Comparison of ENCODE assay signal across 9 cellular contexts in genomic region chr19:44913512-44914435, GRCh38. TPM values are rescaled to one million over a fixed set of nuclear protein-coding genes. Genes with fewer than 3 reads are reported as not detected.
DNase-seq lines count a peak whose midpoint lies in the region; ATAC-seq and TF ChIP-seq lines count a peak whose summit lies in the region.
"Not testable (repeated sequence)": the region's sequence is repeated elsewhere in the genome, so short reads cannot be mapped to it uniquely, and the experiment has no call there.
"Had no signal": no experiment of that assay in that cellular context is flagged by ENCODE, and none has a peak within 500 bp of the region (broad histone marks: within the 10 kb centered on the region; RNA-seq: fewer than 3 reads in every experiment).

No MANE protein-coding gene starts in this region.

- WGBS in H9 (ENCODE audit: extremely low coverage, insufficient read length, low lambda C conversion rate) = no CpG with 5 or more reads among the region's 23 CpGs

- not testable (repeated sequence) for H3K56ac ChIP-seq in H9 (ENCODE audit: insufficient read length, low read depth, low read length)

- not testable (repeated sequence) for DNase-seq in H9; fibroblast of mammary gland (ENCODE audit: low read depth); naive thymus-derived CD8-positive, alpha-beta T cell; thoracic aorta (ENCODE audit: low spot score)

- not testable (repeated sequence) for H3K36me3 ChIP-seq in SU-DHL-6 (ENCODE audit: low read length); thoracic aorta

- not testable (repeated sequence) for H3K4me3 ChIP-seq in SU-DHL-6 (ENCODE audit: insufficient read depth, low read length, poor library complexity, severe bottlenecking)
- H3K4me3 ChIP-seq in fibroblast of mammary gland (ENCODE audit: control insufficient read depth, low read depth, low read length) = peak overlapping the region; percentile 58
- H3K4me3 ChIP-seq in thoracic aorta = peak overlapping the region; percentile 72

- H3K4me3 Mint-ChIP-seq in H9 = peak overlapping the region; percentile 94 to 98
- H3K4me3 Mint-ChIP-seq in activated naive CD8-positive, alpha-beta T cell = peak overlapping the region; percentile 92
- H3K4me3 Mint-ChIP-seq in naive thymus-derived CD8-positive, alpha-beta T cell = peak overlapping the region; percentile 37 to 91 (median 87)

- not testable (repeated sequence) for H3K27ac ChIP-seq in H9 (ENCODE audit: insufficient read length, low read depth, low read length); SU-DHL-6 (ENCODE audit: low read depth, low read length); thoracic aorta

- H3K14ac ChIP-seq in H9 (ENCODE audit: insufficient read depth, low read length) = peak overlapping the region; percentile 41

- H2BK12ac ChIP-seq in H9 (ENCODE audit: insufficient read length, low read depth, low read length) = not testable (repeated sequence)

- H3K4me2 ChIP-seq in H9 (ENCODE audit: insufficient read depth, insufficient read length, low read length) (peak overlapping the region; percentile 75), SU-DHL-6 (ENCODE audit: low read depth, low read length, poor library complexity, severe bottlenecking) (peak overlapping the region; percentile 61)

- not testable (repeated sequence) for H3K36me3 Mint-ChIP-seq in H9 (ENCODE audit: insufficient read depth in 1 of 3, low read depth in 3 of 3); activated naive CD8-positive, alpha-beta T cell; naive thymus-derived CD8-positive, alpha-beta T cell

- H3F3A ChIP-seq in SU-DHL-6 (ENCODE audit: insufficient read depth) = not testable (repeated sequence)

- H2BK5ac ChIP-seq in H9 (ENCODE audit: insufficient read length, low read length) = not testable (repeated sequence)

- H3K27me3 ChIP-seq in H9 (ENCODE audit: insufficient read depth, low read length); SU-DHL-6 (ENCODE audit: low read length); thoracic aorta (replicated peaks; ENCODE audit: insufficient read depth): not testable (repeated sequence)

- H3K23me2 ChIP-seq in H9 (ENCODE audit: insufficient read length, low read depth, low read length, poor library complexity, severe bottlenecking) = not testable (repeated sequence)

- H3T11ph ChIP-seq in H9 (ENCODE audit: low read length) = not testable (repeated sequence)

- H4K5ac ChIP-seq in H9 (ENCODE audit: insufficient read length, low read depth, low read length) = not testable (repeated sequence)

- not testable (repeated sequence) for ATAC-seq in naive thymus-derived CD8-positive, alpha-beta T cell; thoracic aorta (ENCODE audit: insufficient number of reproducible peaks, low FRiP score, low read depth)

- H3K9ac ChIP-seq in H9 (ENCODE audit: extremely low read depth, insufficient read length, low read length) = peak overlapping the region; percentile 21
- not testable (repeated sequence) for H3K9ac ChIP-seq in SU-DHL-6 (ENCODE audit: low read length)

- not testable (repeated sequence) for H3K4ac ChIP-seq in H9 (ENCODE audit: low read depth, low read length)

- not testable (repeated sequence) for H4K8ac ChIP-seq in H9 (replicated peaks; ENCODE audit: insufficient read length, low read depth, low read length)

- POLR2A ChIA-PET in naive thymus-derived CD8-positive, alpha-beta T cell (lab: Charles Lee) = interaction anchor here (0.6 kb wide), 1 partner anchor 129 kb away, joined by 4 read pairs; no protein-coding TSS in a partner anchor

- not testable (repeated sequence) for H4K91ac ChIP-seq in H9 (ENCODE audit: insufficient read length, low read depth, low read length)

- H3K9me3 Mint-ChIP-seq in H9; activated naive CD8-positive, alpha-beta T cell (ENCODE audit: low read depth); naive thymus-derived CD8-positive, alpha-beta T cell: not testable (repeated sequence)

- H3K27me3 Mint-ChIP-seq in H9 (ENCODE audit: low read depth) = not testable (repeated sequence)
- H3K27me3 Mint-ChIP-seq in activated naive CD8-positive, alpha-beta T cell = peaks cover 13% of the 10 kb centered on the region
- peaks cover 11 to 37% (median 19%) of the 10 kb centered on the region in 5 donors for H3K27me3 Mint-ChIP-seq in naive thymus-derived CD8-positive, alpha-beta T cell

- H3K18ac ChIP-seq in H9 (ENCODE audit: insufficient read length, low read depth, low read length) = not testable (repeated sequence)

- H2BK15ac ChIP-seq in H9 (ENCODE audit: low read depth, low read length) = not testable (repeated sequence)

- H2BK20ac ChIP-seq in H9 (ENCODE audit: low read depth, low read length, poor library complexity, severe bottlenecking) = not testable (repeated sequence)

- H2AFZ ChIP-seq in H9 (ENCODE audit: low read length) = not testable (repeated sequence)
- H2AFZ ChIP-seq in SU-DHL-6 (ENCODE audit: low read depth, low read length, severe bottlenecking) = peak overlapping the region; percentile 98

- H3K9me3 ChIP-seq in H9 (ENCODE audit: control insufficient read depth, low read depth, low read length); SU-DHL-6 (ENCODE audit: insufficient read depth, low read length); thoracic aorta: not testable (repeated sequence)

- H3K23ac ChIP-seq in H9 (ENCODE audit: insufficient read length, low read depth, low read length) = not testable (repeated sequence)

- not testable (repeated sequence) for H4K20me1 ChIP-seq in H9 (ENCODE audit: control insufficient read depth, insufficient read depth, insufficient read length); SU-DHL-6 (ENCODE audit: low read depth, low read length)

- not testable (repeated sequence) for H3K4me1 ChIP-seq in H9 (ENCODE audit: insufficient read depth, low read length)
- H3K4me1 ChIP-seq in thoracic aorta (ENCODE audit: control insufficient read depth in 1 of 2, low read depth in 2 of 2) = peaks cover 0 to 15% of the 10 kb centered on the region in 2 donors

- peak overlapping the region; percentile 93 to 100 (median 99) for H3K27ac Mint-ChIP-seq in H9
- H3K27ac Mint-ChIP-seq in activated naive CD8-positive, alpha-beta T cell = not testable (repeated sequence)
- H3K27ac Mint-ChIP-seq in naive thymus-derived CD8-positive, alpha-beta T cell = peak overlapping the region in 2 of 10 donors; percentile 70 to 72

- H3K79me2 ChIP-seq in H9 (ENCODE audit: insufficient read depth, low read length); SU-DHL-6 (ENCODE audit: insufficient read depth, low read length): not testable (repeated sequence)

- TF ChIP-seq CTCF in H9 (conservative IDR thresholded peaks at IDR 0.05); SU-DHL-6 (IDR thresholded peaks at IDR 0.05; ENCODE audit: insufficient read depth, low read length, poor library complexity, severe bottlenecking); fibroblast of mammary gland (conservative IDR thresholded peaks at IDR 0.05; ENCODE audit: control insufficient read depth, insufficient read depth, low read depth, low read length); thoracic aorta (IDR thresholded peaks at IDR 0.05): not testable (repeated sequence)

- not testable (repeated sequence) for H3K9me2 ChIP-seq in SU-DHL-6 (replicated peaks; ENCODE audit: insufficient read depth, low read length)

- H2BK120ac ChIP-seq in H9 (ENCODE audit: low read depth, low read length, poor library complexity, severe bottlenecking) = not testable (repeated sequence)

- peaks cover 29 to 34% of the 10 kb centered on the region in 2 experiments for H3K4me1 Mint-ChIP-seq in H9
- not testable (repeated sequence) for H3K4me1 Mint-ChIP-seq in activated naive CD8-positive, alpha-beta T cell (ENCODE audit: low read depth)
- peaks cover 7 to 12% (median 9%) of the 10 kb centered on the region in 4 donors for H3K4me1 Mint-ChIP-seq in naive thymus-derived CD8-positive, alpha-beta T cell

- not testable (repeated sequence) for H3K79me1 ChIP-seq in H9 (ENCODE audit: insufficient read depth, low read depth, low read length, poor library complexity, severe bottlenecking)

- not testable (repeated sequence) for H2AK5ac ChIP-seq in H9 (ENCODE audit: insufficient read length, low read length)

RNA-seq across cellular contexts. Expression of gene APOC1, which starts 0.6 kb away (rescaled TPM):
- total RNA-seq in H9 (2021) = 77.0 and 78.1 TPM in 2 replicates
- 1 to 10 TPM in 1 of 2 experiments, not detected in 1; 1.4 TPM for total RNA-seq in naive thymus-derived CD8-positive, alpha-beta T cell
- not detected for polyA plus RNA-seq in naive thymus-derived CD8-positive, alpha-beta T cell
- total RNA-seq in thoracic aorta = 10 to 100 TPM in 1 of 2 donors, 1 to 10 TPM in 1; 4.9 to 12.3 TPM
- total RNA-seq: SJSA1 had no signal
- polyA plus RNA-seq: neural cell had no signal

RNA-seq across cellular contexts. Expression of gene APOE, which starts 8.2 kb away (rescaled TPM):
- 530 and 547 TPM in 2 replicates for total RNA-seq in H9 (2021)
- 1 to 10 TPM; 2.9 to 3.6 TPM for total RNA-seq in naive thymus-derived CD8-positive, alpha-beta T cell
- polyA plus RNA-seq in naive thymus-derived CD8-positive, alpha-beta T cell = not detected
- 100 to 1,000 TPM; 111 to 333 TPM for total RNA-seq in thoracic aorta

RNA-seq across cellular contexts. Expression of gene TOMM40, which starts 22.7 kb away (rescaled TPM):
- total RNA-seq in H9 (2021) (180 and 190 TPM in 2 replicates), thoracic aorta (10 to 100 TPM; 24.9 to 48.5 TPM)
- 10 to 100 TPM; 39.3 to 41.4 TPM for total RNA-seq in naive thymus-derived CD8-positive, alpha-beta T cell
- polyA plus RNA-seq in naive thymus-derived CD8-positive, alpha-beta T cell = 10 to 100 TPM; 32.0 to 42.3 (median 33.7) TPM

RNA-seq across cellular contexts. Expression of gene APOC4, which starts 28.3 kb away (rescaled TPM):
- total RNA-seq in H9 (2021) = not detected in 2 replicates
- total RNA-seq in naive thymus-derived CD8-positive, alpha-beta T cell = not detected
- polyA plus RNA-seq in naive thymus-derived CD8-positive, alpha-beta T cell = not detected
- total RNA-seq in thoracic aorta = not detected
- total RNA-seq: SJSA1 had no signal
- polyA plus RNA-seq: adipose tissue, neural cell had no signal

RNA-seq across cellular contexts. Expression of gene APOC2, which starts 32.1 kb away (rescaled TPM):
- total RNA-seq in H9 (2021) = not detected in 2 replicates
- total RNA-seq in naive thymus-derived CD8-positive, alpha-beta T cell = not detected
- not detected for polyA plus RNA-seq in naive thymus-derived CD8-positive, alpha-beta T cell
- total RNA-seq in thoracic aorta = not detected
- total RNA-seq: SJSA1 had no signal
- polyA plus RNA-seq: neural cell had no signal

Comparison
In these comparisons a context has a peak if more than half of its experiments do, and no peak if none do; other contexts are left out.
1. RNA of gene APOE, which starts 8.2 kb away (total RNA-seq): 530 to 547 TPM in H9 and 111 to 333 TPM in thoracic aorta; 2.9 to 3.6 TPM in naive thymus-derived CD8-positive, alpha-beta T cell; every median in the first group is over 10 times any median in the second.
2. Peak in every context shown above with its lines, with median percentiles within 50 percentile points of each other: H3K4me3 Mint-ChIP-seq.